Comparison of ENCODE assay signal across 17 cellular contexts in the genomic region with DNA sequence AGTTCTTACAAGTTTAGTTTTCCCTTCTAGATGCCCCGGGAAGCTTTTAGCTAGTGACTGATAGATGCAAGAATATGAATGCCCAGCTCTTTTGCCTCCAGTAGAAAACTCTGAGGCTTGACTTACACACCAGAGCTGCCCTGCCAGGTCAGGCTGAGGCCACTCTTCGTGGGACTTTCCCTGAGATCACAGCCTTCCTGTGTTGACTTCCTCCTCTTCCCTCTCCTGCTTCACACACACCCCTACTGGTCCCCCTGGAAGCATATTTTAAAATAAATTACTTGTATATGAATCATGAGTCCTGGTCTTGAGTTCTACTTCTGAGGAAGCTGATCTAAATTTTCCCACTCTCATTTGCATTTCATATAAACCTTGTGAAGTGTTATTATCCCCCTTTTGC.
DNase-seq lines count a peak whose midpoint lies in the region; ATAC-seq and TF ChIP-seq lines count a peak whose summit lies in the region.
"Had no signal": no experiment of that assay in that cellular context is flagged by ENCODE, and none has a peak within 500 bp of the region (broad histone marks: within the 10 kb centered on the region; RNA-seq: fewer than 3 reads in every experiment).

No MANE protein-coding gene starts in this region.

- H3K4me1 Mint-ChIP-seq in chondrocyte (ENCODE audit: low read depth), result peaks cover 60% of the 10 kb centered on the region
- H3K4me1 Mint-ChIP-seq in progenitor cell of endocrine pancreas (ENCODE audit: low read depth), result peaks cover 1% of the 10 kb centered on the region
- H3K4me1 Mint-ChIP-seq: activated naive CD4-positive, alpha-beta T cell treated with anti-CD3 and anti-CD28 coated beads, Interleukin-2, amount 10 ng/mL, durations not matched to agents 7 days and 5 days; central memory CD8-positive, alpha-beta T cell had no signal

- no peak overlapping the region for H3K9ac ChIP-seq in trophoblast cell (ENCODE audit: low read length)

- no peak overlapping the region for H3K14ac ChIP-seq in trophoblast cell (ENCODE audit: low read length)

- H3K27ac ChIP-seq in ACC112 (ENCODE audit: low read depth, low read length) (peak overlapping the region; percentile 5), trophoblast cell (ENCODE audit: low read depth, low read length) (no peak overlapping the region)
- H3K27ac ChIP-seq: Peyer's patch had no signal

- H3K27me3 ChIP-seq in ACC112 (ENCODE audit: insufficient read depth, low read length), result no peaks in the 10 kb centered on the region
- no peaks in the 10 kb centered on the region for H3K27me3 ChIP-seq in trophoblast cell (ENCODE audit: insufficient read depth, low read length)
- H3K27me3 ChIP-seq: Peyer's patch had no signal

- no peak overlapping the region for H2AK5ac ChIP-seq in trophoblast cell (ENCODE audit: low read length)

- no peaks in the 10 kb centered on the region for H3K79me2 ChIP-seq in ACC112 (ENCODE audit: control insufficient read depth, insufficient read depth, low read length, unreplicated experiment)
- H3K79me2 ChIP-seq in trophoblast cell (ENCODE audit: control insufficient read depth, insufficient read depth, low read length, poor library complexity), result no peaks in the 10 kb centered on the region

- H3K4me3 ChIP-seq in ACC112 (ENCODE audit: low read depth, low read length) (no peak overlapping the region), trophoblast cell (ENCODE audit: low read depth, low read length) (no peak overlapping the region)
- H3K4me3 ChIP-seq: Peyer's patch had no signal

- H3K27me3 Mint-ChIP-seq in chondrocyte (ENCODE audit: low read depth) (no peaks in the 10 kb centered on the region), progenitor cell of endocrine pancreas (no peaks in the 10 kb centered on the region)
- H3K27me3 Mint-ChIP-seq: activated naive CD4-positive, alpha-beta T cell treated with anti-CD3 and anti-CD28 coated beads, Interleukin-2, amount 10 ng/mL, durations not matched to agents 7 days and 5 days; central memory CD8-positive, alpha-beta T cell had no signal

- H3K4me3 Mint-ChIP-seq in chondrocyte (ENCODE audit: unreplicated experiment) (no peak overlapping the region), progenitor cell of endocrine pancreas (ENCODE audit: low read depth) (no peak overlapping the region)
- H3K4me3 Mint-ChIP-seq: activated naive CD4-positive, alpha-beta T cell treated with anti-CD3 and anti-CD28 coated beads, Interleukin-2, amount 10 ng/mL, durations not matched to agents 7 days and 5 days; central memory CD8-positive, alpha-beta T cell; nephron had no signal

- H2BK12ac ChIP-seq in trophoblast cell (ENCODE audit: low read length), result no peak overlapping the region

- H4K8ac ChIP-seq in trophoblast cell (ENCODE audit: low read depth, low read length), result no peak overlapping the region

- peak; percentile 45 for ATAC-seq in HG03378 (IDR thresholded peaks at IDR 0.05; ENCODE audit: unreplicated experiment)
- ATAC-seq in left colon, result peak; percentile 49
- ATAC-seq: activated CD4-positive, CD25-positive, alpha-beta regulatory T cell treated with anti-CD3 and anti-CD28 coated beads, Interleukin-2, amount 50 U/mL, for 24 hours; HCT116 had no signal

- H3K36me3 Mint-ChIP-seq in chondrocyte (ENCODE audit: low read depth) (no peaks in the 10 kb centered on the region), progenitor cell of endocrine pancreas (ENCODE audit: insufficient read depth) (no peaks in the 10 kb centered on the region)
- H3K36me3 Mint-ChIP-seq: activated naive CD4-positive, alpha-beta T cell treated with anti-CD3 and anti-CD28 coated beads, Interleukin-2, amount 10 ng/mL, durations not matched to agents 7 days and 5 days had no signal

- no peak overlapping the region for H3K4ac ChIP-seq in trophoblast cell (ENCODE audit: low read depth, low read length)

- H3K4me1 ChIP-seq in ACC112 (ENCODE audit: control insufficient read depth, insufficient read depth, low read length, unreplicated experiment) (peaks cover 30% of the 10 kb centered on the region), trophoblast cell (ENCODE audit: control insufficient read depth in 1 of 2, insufficient read depth in 2 of 2, low read length in 2 of 2) (no peaks in the 10 kb centered on the region)
- H3K4me1 ChIP-seq: Peyer's patch had no signal

- TF ChIP-seq CTCF in chondrocyte (IDR thresholded peaks at IDR 0.05) (no peak), progenitor cell of endocrine pancreas (IDR thresholded peaks at IDR 0.05; ENCODE audit: unreplicated experiment) (no peak)

- H4K12ac ChIP-seq in trophoblast cell (ENCODE audit: low read depth, low read length), result no peak overlapping the region

- no peak overlapping the region for H2BK5ac ChIP-seq in trophoblast cell (ENCODE audit: low read depth, low read length, poor library complexity)

- no peak overlapping the region for H2BK120ac ChIP-seq in trophoblast cell (ENCODE audit: insufficient read depth, low read length, poor library complexity)

- DNase-seq in chondrocyte (ENCODE audit: low spot score) (no peak), left colon (no peak), cardiac septum (ENCODE audit: low spot score) (no peak), trophoblast cell (no peak), HuH-7 (ENCODE audit: low spot score) (no peak), progenitor cell of endocrine pancreas (ENCODE audit: low spot score, unreplicated experiment) (no peak)
- DNase-seq: ACHN; activated CD8-positive, alpha-beta memory T cell treated with anti-CD3 and anti-CD28 coated beads, Interleukin-2, amount 50 U/mL, for 48 hours; activated naive CD4-positive, alpha-beta T cell treated with anti-CD3 and anti-CD28 coated beads, Interleukin-2, amount 10 ng/mL, durations not matched to agents 7 days and 5 days; Peyer's patch; stimulated activated naive CD4-positive, alpha-beta T cell treated with Interleukin-2 at 50 U/mL for 16 hours had no signal

- no peaks in the 10 kb centered on the region for H3K9me3 ChIP-seq in trophoblast cell (ENCODE audit: insufficient read depth, low read depth, low read length)
- H3K9me3 ChIP-seq: Peyer's patch had no signal

- H3K18ac ChIP-seq in trophoblast cell (ENCODE audit: low read length), result no peak overlapping the region

- peak overlapping the region; percentile 68 for H3K27ac Mint-ChIP-seq in chondrocyte (ENCODE audit: unreplicated experiment)
- no peak overlapping the region for H3K27ac Mint-ChIP-seq in progenitor cell of endocrine pancreas
- H3K27ac Mint-ChIP-seq: activated naive CD4-positive, alpha-beta T cell treated with anti-CD3 and anti-CD28 coated beads, Interleukin-2, amount 10 ng/mL, durations not matched to agents 7 days and 5 days; nephron had no signal

- no peak overlapping the region for H3K4me2 ChIP-seq in trophoblast cell (ENCODE audit: low read length)

- H2AFZ ChIP-seq in ACC112 (ENCODE audit: low read length, unreplicated experiment), result no peak overlapping the region
- no peak overlapping the region for H2AFZ ChIP-seq in trophoblast cell (ENCODE audit: insufficient read depth, low read length, poor library complexity)

- H3K36me3 ChIP-seq in ACC112 (ENCODE audit: insufficient read depth, low read length) (no peaks in the 10 kb centered on the region), trophoblast cell (ENCODE audit: control insufficient read depth in 1 of 2, insufficient read depth in 2 of 2, low read length in 2 of 2) (no peaks in the 10 kb centered on the region)
- H3K36me3 ChIP-seq: Peyer's patch had no signal

- H3K23ac ChIP-seq in trophoblast cell (ENCODE audit: low read length), result no peak overlapping the region

- H4K91ac ChIP-seq in trophoblast cell (ENCODE audit: low read depth, low read length), result no peak overlapping the region

- H3K79me1 ChIP-seq in trophoblast cell (ENCODE audit: low read length), result no peaks in the 10 kb centered on the region

- H3K9me3 Mint-ChIP-seq in chondrocyte (ENCODE audit: low read depth), result no peaks in the 10 kb centered on the region
- no peaks in the 10 kb centered on the region for H3K9me3 Mint-ChIP-seq in progenitor cell of endocrine pancreas (ENCODE audit: low read depth)
- H3K9me3 Mint-ChIP-seq: activated naive CD4-positive, alpha-beta T cell treated with anti-CD3 and anti-CD28 coated beads, Interleukin-2, amount 10 ng/mL, durations not matched to agents 7 days and 5 days; central memory CD8-positive, alpha-beta T cell; nephron had no signal

- WGBS in trophoblast cell (ENCODE audit: extremely low coverage, insufficient coverage, insufficient read length), result no CpG with 5 or more reads among the region's 2 CpGs

- intact Hi-C loops in left colon (cut with DNase I, micrococcal nuclease), result no loop called here
- intact Hi-C loops in cardiac septum (cut with DNase I), result no loop called here
